Comparison of ENCODE assay signal across 31 cellular contexts in genomic region chr2:112994648-112995047, GRCh38. TPM values are rescaled to one million over a fixed set of nuclear protein-coding genes. Genes with fewer than 3 reads are reported as not detected.
"Had no signal": no experiment of that assay in that cellular context is flagged by ENCODE, and none has a peak within 500 bp of the region (broad histone marks: within the 10 kb centered on the region; RNA-seq: fewer than 3 reads in every experiment).

No MANE protein-coding gene starts in this region.

- H3K27me3 ChIP-seq: ascending aorta, cardiac muscle cell, colonic mucosa, SJCRH30 had no signal

- H3K36me3 ChIP-seq: ascending aorta, cardiac muscle cell, colonic mucosa, MG63, SJCRH30 had no signal

- H3K27ac Mint-ChIP-seq: activated B cell treated with CpG ODN at 0.5 μM for 24 hours had no signal

- H3K27me3 Mint-ChIP-seq: activated naive CD8-positive, alpha-beta T cell treated with anti-CD3 and anti-CD28 coated beads for 36 hours; activated T-cell treated with anti-CD3 and anti-CD28 coated beads, Interleukin-2, amount 50 U/mL, for 24 hours had no signal

- H3K4me1 Mint-ChIP-seq: activated B cell treated with CpG ODN at 0.5 μM for 24 hours had no signal

- H3K4me3 Mint-ChIP-seq: activated B cell treated with CpG ODN at 0.5 μM for 24 hours had no signal

- H3K27ac ChIP-seq: ascending aorta, cardiac muscle cell, colonic mucosa, SJCRH30, SK-N-MC, VCaP had no signal

- H3K4me3 ChIP-seq: ascending aorta, cardiac muscle cell, colonic mucosa, MG63, SJCRH30, SK-N-MC had no signal

- H3K9me3 ChIP-seq: colonic mucosa, SJCRH30 had no signal

- ATAC-seq: activated CD8-positive, alpha-beta T cell treated with anti-CD3 and anti-CD28 coated beads, Interleukin-2, amount 10 ng/mL, durations not matched to agents 7 days and 5 days had no signal

- H3K4me1 ChIP-seq: ascending aorta, colonic mucosa, SJCRH30 had no signal

- DNase-seq: activated B cell treated with CpG ODN at 0.5 μM for 24 hours; activated CD4-positive, CD25-positive, alpha-beta regulatory T cell treated with anti-CD3 and anti-CD28 coated beads, Interleukin-2, amount 50 U/mL, for 72 hours; activated gamma-delta T cell; activated T-cell treated with anti-CD3 and anti-CD28 coated beads, Interleukin-2, amount 50 U/mL, for 24 hours; amygdala; colonic mucosa; Kasumi-1; MG63; MV-4-11; NCI-H1092 treated with DMSO at 0.1 percent for 48 hours; NCI-H1417; NCI-H146; NCI-H187; NCI-H2029 treated with DMSO at 0.1 percent for 48 hours; NCI-H2107; NCI-H2171; NCI-H510A; NCI-H526; NCI-H748 treated with DMSO at 0.1 percent for 48 hours; OCI-M1; Right ventricle myocardium superior; SJCRH30 had no signal

RNA-seq across cellular contexts. Expression of gene IL36A, which starts 10.6 kb away (rescaled TPM):
- total RNA-seq: activated B cell treated with CpG ODN at 0.5 μM for 24 hours; activated naive CD8-positive, alpha-beta T cell treated with anti-CD3 and anti-CD28 coated beads for 36 hours; ascending aorta; cardiac muscle cell; chondrocyte; colonic mucosa; Right ventricle myocardium superior; SJCRH30 had no signal
- polyA plus RNA-seq: cardiac muscle cell had no signal

RNA-seq across cellular contexts. Expression of gene IL36G, which starts 16.8 kb away (rescaled TPM):
- total RNA-seq: activated B cell treated with CpG ODN at 0.5 μM for 24 hours; activated CD8-positive, alpha-beta T cell treated with anti-CD3 and anti-CD28 coated beads, Interleukin-2, amount 10 ng/mL, durations not matched to agents 7 days and 5 days; activated naive CD8-positive, alpha-beta T cell treated with anti-CD3 and anti-CD28 coated beads for 36 hours; activated T-helper 2 cell treated with anti-CD3 and anti-CD28 coated beads, Interferon-gamma antibody, Interleukin-2, Interleukin-4, amounts not matched to agents 10 μg/mL and 5 μg/mL and 100 μg/mL, durations not matched to agents 14 hours and 24 hours and 36 hours; ascending aorta; chondrocyte; Right ventricle myocardium superior; SJCRH30 had no signal
- polyA plus RNA-seq: adipose tissue, cardiac muscle cell had no signal

RNA-seq across cellular contexts. Expression of gene IL36B, which starts 58.0 kb away (rescaled TPM):
- total RNA-seq: activated B cell treated with CpG ODN at 0.5 μM for 24 hours; activated CD8-positive, alpha-beta T cell treated with anti-CD3 and anti-CD28 coated beads, Interleukin-2, amount 10 ng/mL, durations not matched to agents 7 days and 5 days; activated naive CD8-positive, alpha-beta T cell treated with anti-CD3 and anti-CD28 coated beads for 36 hours; activated T-helper 2 cell treated with anti-CD3 and anti-CD28 coated beads, Interferon-gamma antibody, Interleukin-2, Interleukin-4, amounts not matched to agents 10 μg/mL and 5 μg/mL and 100 μg/mL, durations not matched to agents 14 hours and 24 hours and 36 hours; ascending aorta; cardiac muscle cell; chondrocyte; colonic mucosa; Right ventricle myocardium superior; SJCRH30 had no signal
- polyA plus RNA-seq: adipose tissue, cardiac muscle cell had no signal
